In genomic region chr10:67527351-67527750, GRCh38 we compare ENCODE assay signal across 7 cellular contexts.
"Had no signal": no experiment of that assay in that cellular context is flagged by ENCODE, and none has a peak within 500 bp of the region (broad histone marks: within the 10 kb centered on the region; RNA-seq: fewer than 3 reads in every experiment).

No MANE protein-coding gene starts in this region.

- H3K4me3 ChIP-seq: GM23248, HAP-1 had no signal

- DNase-seq: GM23248, GOT3, H7, HFFc6, IMR-90, KBM-7 had no signal
